11 cellular contexts compared by ENCODE assay signal in genomic region chr18:505483-506122, GRCh38. TPM values are rescaled to one million over a fixed set of nuclear protein-coding genes. Genes with fewer than 3 reads are reported as not detected.
DNase-seq lines count a peak whose midpoint lies in the region; ATAC-seq and TF ChIP-seq lines count a peak whose summit lies in the region.
"Had no signal": no experiment of that assay in that cellular context is flagged by ENCODE, and none has a peak within 500 bp of the region (broad histone marks: within the 10 kb centered on the region; RNA-seq: fewer than 3 reads in every experiment).

No MANE protein-coding gene starts in this region.

- no peak overlapping the region for H2BK12ac ChIP-seq in trophoblast cell (ENCODE audit: low read length)

- no peak overlapping the region for H3K18ac ChIP-seq in trophoblast cell (ENCODE audit: low read length)

- DNase-seq in germinal center (ENCODE audit: low spot score) (peak; percentile 14), trophoblast cell (no peak), erythroblast (lab: John Stamatoyannopoulos, UW) (no peak)
- no peak for DNase-seq in stimulated activated naive CD4-positive, alpha-beta T cell treated with Interleukin-2 at 50 U/mL for 16 hours (lab: John Stamatoyannopoulos, UW)
- DNase-seq: NCI-H1694; stimulated activated CD8-positive, alpha-beta memory T cell treated with anti-CD3 and anti-CD28 coated beads, Interleukin-4, amount 100 ng/mL, for 48 hours had no signal

- TF ChIP-seq POLR2A in erythroblast (IDR thresholded peaks at IDR 0.05; ENCODE audit: low read length) = no peak
- TF ChIP-seq POLR2A in gastroesophageal sphincter (IDR thresholded peaks at IDR 0.05) = no peak

- ATAC-seq in GM18520 (IDR thresholded peaks at IDR 0.05; ENCODE audit: unreplicated experiment) = peak; percentile 95
- peak; percentile 88 for ATAC-seq in GM21515 (IDR thresholded peaks at IDR 0.05; ENCODE audit: unreplicated experiment)
- peak; percentile 81 for ATAC-seq in HG03103 (IDR thresholded peaks at IDR 0.05; ENCODE audit: low read depth, unreplicated experiment)
- ATAC-seq in gastroesophageal sphincter = no peak

- no peak overlapping the region for H3K14ac ChIP-seq in trophoblast cell (ENCODE audit: low read length)

- no peak overlapping the region for H4K91ac ChIP-seq in trophoblast cell (ENCODE audit: low read depth, low read length)

- no peak overlapping the region for H4K8ac ChIP-seq in trophoblast cell (ENCODE audit: low read depth, low read length)

- no peak for TF ChIP-seq CTCF in gastroesophageal sphincter (IDR thresholded peaks at IDR 0.05)

- TF ChIP-seq EP300 in gastroesophageal sphincter (IDR thresholded peaks at IDR 0.05) = no peak

- H3K4me3 ChIP-seq in trophoblast cell (ENCODE audit: low read depth, low read length) = no peak overlapping the region
- no peak overlapping the region for H3K4me3 ChIP-seq in gastroesophageal sphincter
- H3K4me3 ChIP-seq: HAP-1 had no signal

- no peak overlapping the region for H3K23ac ChIP-seq in trophoblast cell (ENCODE audit: low read length)

- H3K9me3 ChIP-seq in trophoblast cell (ENCODE audit: insufficient read depth, low read depth, low read length) (no peaks in the 10 kb centered on the region), gastroesophageal sphincter (no peaks in the 10 kb centered on the region)
- H3K9me3 ChIP-seq: HAP-1 had no signal

- no peaks in the 10 kb centered on the region for H3K79me1 ChIP-seq in trophoblast cell (ENCODE audit: low read length)

- H3K4me2 ChIP-seq in trophoblast cell (ENCODE audit: low read length) = no peak overlapping the region

- H2BK120ac ChIP-seq in trophoblast cell (ENCODE audit: insufficient read depth, low read length, poor library complexity) = no peak overlapping the region

- no peak overlapping the region for H2AFZ ChIP-seq in trophoblast cell (ENCODE audit: insufficient read depth, low read length, poor library complexity)

- no peak overlapping the region for H2AK5ac ChIP-seq in trophoblast cell (ENCODE audit: low read length)

- H3K36me3 ChIP-seq in trophoblast cell (ENCODE audit: control insufficient read depth in 1 of 2, insufficient read depth in 2 of 2, low read length in 2 of 2) = no peaks in the 10 kb centered on the region
- no peaks in the 10 kb centered on the region for H3K36me3 ChIP-seq in gastroesophageal sphincter
- H3K36me3 ChIP-seq: HAP-1 had no signal

- H3K9ac ChIP-seq in trophoblast cell (ENCODE audit: low read length) = no peak overlapping the region

- H2BK5ac ChIP-seq in trophoblast cell (ENCODE audit: low read depth, low read length, poor library complexity) = no peak overlapping the region

- no peaks in the 10 kb centered on the region for H3K79me2 ChIP-seq in trophoblast cell (ENCODE audit: control insufficient read depth, insufficient read depth, low read length, poor library complexity)

- H3K27me3 ChIP-seq in trophoblast cell (ENCODE audit: insufficient read depth, low read length) (peaks cover 10% of the 10 kb centered on the region), gastroesophageal sphincter (no peaks in the 10 kb centered on the region)

- no peak overlapping the region for H4K12ac ChIP-seq in trophoblast cell (ENCODE audit: low read depth, low read length)

- no peak overlapping the region for H3K4ac ChIP-seq in trophoblast cell (ENCODE audit: low read depth, low read length)

- peaks cover 8 to 14% of the 10 kb centered on the region in 2 experiments for H3K4me1 ChIP-seq in trophoblast cell (ENCODE audit: control insufficient read depth in 1 of 2, insufficient read depth in 2 of 2, low read length in 2 of 2)
- peaks cover 0 to 30% (median 0%) of the 10 kb centered on the region in 3 donors for H3K4me1 ChIP-seq in gastroesophageal sphincter
- H3K4me1 ChIP-seq: HAP-1 had no signal

- WGBS in trophoblast cell (ENCODE audit: extremely low coverage, insufficient coverage, insufficient read length) = no CpG with 5 or more reads among the region's 6 CpGs
- WGBS in gastroesophageal sphincter (ENCODE audit: low coverage in 1 of 2), 2 donors = 78 to 90% methylated on average over 5 to 6 of the region's 6 CpGs

- H3K27ac ChIP-seq in trophoblast cell (ENCODE audit: low read depth, low read length) (no peak overlapping the region), gastroesophageal sphincter (no peak overlapping the region)

RNA-seq across cellular contexts. Expression of gene COLEC12, which starts 5.1 kb away (rescaled TPM):
- polyA plus RNA-seq in trophoblast cell (2013) = 15.0 and 15.2 TPM in 2 replicates
- total RNA-seq in gastroesophageal sphincter = 10 to 100 TPM; 21.2 to 40.1 (median 37.1) TPM
